In the genomic region with DNA sequence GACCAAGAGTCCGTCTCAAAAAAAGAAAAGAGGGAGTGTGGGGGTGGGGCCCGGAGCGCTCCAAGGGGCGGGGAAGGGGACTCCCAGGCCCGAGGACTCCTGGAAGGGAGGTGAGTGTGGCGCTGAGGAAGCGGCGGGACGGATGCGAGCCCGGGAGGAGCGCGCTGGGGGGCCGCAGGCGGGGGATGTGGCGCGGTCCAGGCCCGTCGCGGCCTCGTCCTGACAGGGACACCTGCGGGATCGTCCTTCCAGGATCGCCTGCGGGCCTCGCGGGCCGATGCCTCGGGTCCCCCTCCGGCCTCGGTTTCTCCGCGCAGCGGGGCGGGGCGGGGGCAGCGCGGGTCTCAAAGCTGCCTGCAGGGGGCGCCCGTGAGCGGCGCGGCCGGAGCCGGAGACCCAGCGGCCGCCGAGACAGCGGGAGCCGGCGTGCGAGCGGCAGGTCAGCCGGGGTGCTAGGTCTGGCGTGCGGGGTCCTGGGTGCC, we compare ENCODE assay signal across 8 cellular contexts. TPM values are rescaled to one million over a fixed set of nuclear protein-coding genes. Genes with fewer than 3 reads are reported as not detected.
DNase-seq lines count a peak whose midpoint lies in the region; ATAC-seq and TF ChIP-seq lines count a peak whose summit lies in the region.

No MANE protein-coding gene starts in this region.

- peak; percentile 86 for TF ChIP-seq CTCF in GM10248 (IDR thresholded peaks at IDR 0.05; ENCODE audit: control extremely low read depth, extremely low read depth, low read depth, missing control alignments)
- TF ChIP-seq CTCF in nephron progenitor cell (IDR thresholded peaks at IDR 0.05): peak; percentile 72

- H3K27me3 Mint-ChIP-seq in nephron progenitor cell (ENCODE audit: low read depth, poor library complexity): peaks cover 64% of the 10 kb centered on the region

- no peak overlapping the region for H3K27ac Mint-ChIP-seq in nephron progenitor cell

- peaks cover 2% of the 10 kb centered on the region for H3K27me3 ChIP-seq in thymus (ENCODE audit: control insufficient read depth, insufficient read depth)

- H3K4me3 ChIP-seq in thymus (ENCODE audit: low read length): peak overlapping the region; percentile 87

- H3K4me1 Mint-ChIP-seq in nephron progenitor cell: peaks cover 5% of the 10 kb centered on the region

- POLR2A ChIA-PET in GM10248 (lab: Yijun Ruan, JAX): no interaction called here

- 2% methylated on average over 56 of the region's 56 CpGs for WGBS in thymus

- H3K27ac ChIP-seq in thymus (ENCODE audit: low read depth): no peak overlapping the region

- no peaks in the 10 kb centered on the region for H3K9me3 ChIP-seq in thymus (ENCODE audit: control insufficient read depth)

- ATAC-seq in esophagus mucosa (peak; percentile 48), HG03460 (IDR thresholded peaks at IDR 0.05; ENCODE audit: unreplicated experiment) (no peak)

- H3K4me1 ChIP-seq in thymus (ENCODE audit: control insufficient read depth, insufficient read depth, low read length): peaks cover 24% of the 10 kb centered on the region

- H3K36me3 ChIP-seq in thymus (ENCODE audit: control insufficient read depth, insufficient read depth): no peaks in the 10 kb centered on the region

- DNase-seq in GM10248 (ENCODE audit: extremely low spot score) (peak; percentile 90), NAMALWA (ENCODE audit: low spot score) (peak; percentile 63), activated T-cell treated with anti-CD3 and anti-CD28 coated beads for 1 hour (ENCODE audit: low read depth) (peak; percentile 58), nephron progenitor cell (peak; percentile 82), NCI-H1417 (lab: John Stamatoyannopoulos, UW) (no peak)

- CTCF ChIA-PET in GM10248 (lab: Yijun Ruan, JAX): interaction anchor here (0.8 to 5.0 kb wide), 27 partner anchors 9 to 119 kb away, joined by 3 to 36 read pairs (median 5); no protein-coding TSS in a partner anchor

- peak overlapping the region; percentile 45 for H3K4me3 Mint-ChIP-seq in nephron progenitor cell

- H3K9me3 Mint-ChIP-seq in nephron progenitor cell: no peaks in the 10 kb centered on the region

- H3K36me3 Mint-ChIP-seq in nephron progenitor cell (ENCODE audit: low read depth): no peaks in the 10 kb centered on the region

RNA-seq across cellular contexts. Expression of gene ADORA2A, which starts 3.8 kb away (rescaled TPM):
- not detected for total RNA-seq in esophagus mucosa
- polyA plus RNA-seq in thymus: 21.8 TPM

Comparison
In these comparisons a context has a peak if more than half of its experiments do, and no peak if none do; other contexts are left out.
1. DNase-seq: peak in GM10248 (single experiment), NAMALWA (single experiment), activated T-cell treated with anti-CD3 and anti-CD28 coated beads for 1 hour (single experiment) and nephron progenitor cell (single experiment); none in NCI-H1417 (0 of 3).